ENCODE assay signal across 8 cellular contexts in genomic region chr3:120596116-120596852, GRCh38.
DNase-seq lines count a peak whose midpoint lies in the region; ATAC-seq and FAIRE-seq lines count a peak whose summit lies in the region.

NDUFB4 (plus strand) TSS chr3:120596336; CDS start chr3:120596360, 24 bp downstream.

- peak; percentile 100 for DNase-seq in COLO829 (ENCODE audit: low spot score)
- DNase-seq in HTR-8/SVneo (ENCODE audit: insufficient read length, low spot score) = peak; percentile 98
- DNase-seq in NOMO-1 treated with dmso at 0.1 percent for 144 hours (lab: John Stamatoyannopoulos, UW; ENCODE audit: unreplicated experiment) = peak; percentile 90
- peak; percentile 73 to 85 (median 85) for DNase-seq in activated CD8-positive, alpha-beta memory T cell treated with anti-CD3 and anti-CD28 coated beads for 48 hours (ENCODE audit: low read depth in 2 of 3, low spot score in 2 of 3)
- DNase-seq in effector memory CD8-positive, alpha-beta T cell = peak; percentile 85 to 91 (median 89)
- DNase-seq in medulla oblongata (ENCODE audit: extremely low spot score) = peak; percentile 99
- DNase-seq in stimulated activated CD8-positive, alpha-beta memory T cell treated with anti-CD3 and anti-CD28 coated beads, Interleukin-12 subunit alpha, Interleukin-12 subunit beta, amount 100 ng/mL, for 1 hour (ENCODE audit: low read depth) = peak; percentile 95

- ATAC-seq in GM21367 (IDR thresholded peaks at IDR 0.05; ENCODE audit: unreplicated experiment) = peak; percentile 91
- ATAC-seq in effector memory CD8-positive, alpha-beta T cell (replicated peaks) = peak; percentile 93

- H3K27me3 Mint-ChIP-seq in effector memory CD8-positive, alpha-beta T cell = no peaks in the 10 kb centered on the region

- H3K4me3 Mint-ChIP-seq in effector memory CD8-positive, alpha-beta T cell = peak within 1 kb of the TSS; percentile 84 to 89

- no peak within 1 kb of the TSS for H3K27ac Mint-ChIP-seq in effector memory CD8-positive, alpha-beta T cell

- H3K36me3 Mint-ChIP-seq in effector memory CD8-positive, alpha-beta T cell (ENCODE audit: insufficient read depth) = peaks cover 21% of the 10 kb centered on the region

- peak; percentile 99 for FAIRE-seq in HTR-8/SVneo (lab: Jason Lieb, UNC)

- H3K9me3 Mint-ChIP-seq in effector memory CD8-positive, alpha-beta T cell = no peaks in the 10 kb centered on the region

- H3K4me1 Mint-ChIP-seq in effector memory CD8-positive, alpha-beta T cell (ENCODE audit: low read depth in 2 of 2) = peaks cover 9 to 13% of the 10 kb centered on the region in 2 donors

Comparison
In these comparisons a context has a peak if more than half of its experiments do, and no peak if none do; other contexts are left out.
1. Peak in every context shown above with its lines: DNase-seq and ATAC-seq.